In genomic region chr2:85598594-85599340, GRCh38 we compare ENCODE assay signal across 19 cellular contexts.
"Had no signal": no experiment of that assay in that cellular context is flagged by ENCODE, and none has a peak within 500 bp of the region (broad histone marks: within the 10 kb centered on the region; RNA-seq: fewer than 3 reads in every experiment).

No MANE protein-coding gene starts in this region.

- DNase-seq: activated CD4-positive, alpha-beta T cell treated with anti-CD3 and anti-CD28 coated beads, Interleukin-2, amount 50 U/mL, for 1 hour; activated naive CD4-positive, alpha-beta T cell; activated naive CD8-positive, alpha-beta T cell treated with anti-CD3 and anti-CD28 coated beads for 36 hours; amniotic stem cell; foreskin keratinocyte; glutamatergic neuron; hippocampal formation; lower lobe of right lung; T-helper 1 cell; T1000; trophoblast cell had no signal

- H3K27me3 ChIP-seq: cardiac muscle cell, foreskin keratinocyte, ovary had no signal

- ATAC-seq: activated T-helper 17 cell treated with anti-CD3 and anti-CD28 coated beads, Interleukin-2, amount 50 U/mL, for 72 hours; foreskin keratinocyte; lower lobe of right lung; psoas muscle; right cardiac atrium; SK-N-SH treated with all-trans-retinoic acid at 6 μM for 48 hours had no signal

- H3K4me3 ChIP-seq: cardiac muscle cell, lower lobe of right lung, ovary, psoas muscle, skin epidermis had no signal

- H3K9me3 ChIP-seq: lower lobe of right lung, ovary, psoas muscle had no signal

- H3K27ac ChIP-seq: cardiac muscle cell, foreskin keratinocyte, lower lobe of right lung, ovary, skin epidermis had no signal

- H3K27ac Mint-ChIP-seq: activated naive CD8-positive, alpha-beta T cell treated with anti-CD3 and anti-CD28 coated beads for 36 hours; stimulated activated naive CD8-positive, alpha-beta T cell treated with anti-CD3 and anti-CD28 coated beads, Interleukin-15, Interleukin-2, amounts not matched to agents 100 ng/mL and 50 ng/mL, for 24 hours had no signal

- H3K9me3 Mint-ChIP-seq: activated naive CD8-positive, alpha-beta T cell treated with anti-CD3 and anti-CD28 coated beads for 36 hours; activated T-helper 17 cell treated with anti-CD3 and anti-CD28 coated beads, Interleukin-2, amount 50 U/mL, for 72 hours; stimulated activated naive CD8-positive, alpha-beta T cell treated with anti-CD3 and anti-CD28 coated beads, Interleukin-15, Interleukin-2, amounts not matched to agents 100 ng/mL and 50 ng/mL, for 24 hours had no signal

- H3K4me3 Mint-ChIP-seq: activated naive CD8-positive, alpha-beta T cell treated with anti-CD3 and anti-CD28 coated beads for 36 hours; activated T-helper 17 cell treated with anti-CD3 and anti-CD28 coated beads, Interleukin-2, amount 50 U/mL, for 72 hours; stimulated activated naive CD8-positive, alpha-beta T cell treated with anti-CD3 and anti-CD28 coated beads, Interleukin-15, Interleukin-2, amounts not matched to agents 100 ng/mL and 50 ng/mL, for 24 hours had no signal

- H3K27me3 Mint-ChIP-seq: activated naive CD8-positive, alpha-beta T cell treated with anti-CD3 and anti-CD28 coated beads for 36 hours; activated T-helper 17 cell treated with anti-CD3 and anti-CD28 coated beads, Interleukin-2, amount 50 U/mL, for 72 hours; stimulated activated naive CD8-positive, alpha-beta T cell treated with anti-CD3 and anti-CD28 coated beads, Interleukin-15, Interleukin-2, amounts not matched to agents 100 ng/mL and 50 ng/mL, for 24 hours had no signal

- H3K36me3 ChIP-seq: cardiac muscle cell, ovary had no signal
